In genomic region chrX:53395605-53396298, GRCh38 we compare ENCODE assay signal across 17 cellular contexts. TPM values are rescaled to one million over a fixed set of nuclear protein-coding genes. Genes with fewer than 3 reads are reported as not detected.
DNase-seq lines count a peak whose midpoint lies in the region; ATAC-seq and TF ChIP-seq lines count a peak whose summit lies in the region.
"Had no signal": no experiment of that assay in that cellular context is flagged by ENCODE, and none has a peak within 500 bp of the region (broad histone marks: within the 10 kb centered on the region; RNA-seq: fewer than 3 reads in every experiment).

No MANE protein-coding gene starts in this region.

- no peak for DNase-seq in activated naive CD8-positive, alpha-beta T cell treated with anti-CD3 and anti-CD28 coated beads for 36 hours
- no peak for DNase-seq in central memory CD8-positive, alpha-beta T cell (ENCODE audit: low spot score in 2 of 2)
- DNase-seq in stimulated activated effector memory CD8-positive, alpha-beta T cell treated with anti-CD3 and anti-CD28 coated beads, Interleukin-12 subunit alpha, Interleukin-12 subunit beta, amount 100 ng/mL, for 72 hours (ENCODE audit: low spot score in 2 of 2), result no peak
- DNase-seq in C1 segment of cervical spinal cord (lab: John Stamatoyannopoulos, UW) (no peak), thyroid gland (no peak)
- DNase-seq: BE2C, DMS 273 treated with DMSO at 0.1 percent for 48 hours, H7, NCI-H187 treated with DMSO at 0.1 percent for 48 hours, NCI-H2171, NCI-H446 treated with DMSO at 0.1 percent for 48 hours, NCI-H748 treated with DMSO at 0.1 percent for 48 hours, Right ventricle myocardium superior had no signal

- 97 to 100% methylated on average over 2 of the region's 2 CpGs for WGBS in thyroid gland, 2 donors

- H3K27ac ChIP-seq in thyroid gland, result no peak overlapping the region

- H3K9me3 Mint-ChIP-seq in activated naive CD8-positive, alpha-beta T cell (ENCODE audit: low read depth), result no peaks in the 10 kb centered on the region
- no peaks in the 10 kb centered on the region for H3K9me3 Mint-ChIP-seq in activated naive CD8-positive, alpha-beta T cell treated with anti-CD3 and anti-CD28 coated beads for 36 hours
- no peaks in the 10 kb centered on the region for H3K9me3 Mint-ChIP-seq in central memory CD8-positive, alpha-beta T cell
- no peaks in the 10 kb centered on the region for H3K9me3 Mint-ChIP-seq in stimulated activated effector memory CD8-positive, alpha-beta T cell treated with anti-CD3 and anti-CD28 coated beads, Interleukin-12 subunit alpha, Interleukin-12 subunit beta, amount 100 ng/mL, for 72 hours

- H3K4me1 Mint-ChIP-seq in activated naive CD8-positive, alpha-beta T cell (ENCODE audit: low read depth), result no peaks in the 10 kb centered on the region
- H3K4me1 Mint-ChIP-seq in activated naive CD8-positive, alpha-beta T cell treated with anti-CD3 and anti-CD28 coated beads for 36 hours, result no peaks in the 10 kb centered on the region
- H3K4me1 Mint-ChIP-seq in central memory CD8-positive, alpha-beta T cell, result peaks cover 2% of the 10 kb centered on the region
- H3K4me1 Mint-ChIP-seq in stimulated activated effector memory CD8-positive, alpha-beta T cell treated with anti-CD3 and anti-CD28 coated beads, Interleukin-12 subunit alpha, Interleukin-12 subunit beta, amount 100 ng/mL, for 72 hours, result no peaks in the 10 kb centered on the region

- ATAC-seq in central memory CD8-positive, alpha-beta T cell (replicated peaks; ENCODE audit: extremely low read depth, poor library complexity, severe bottlenecking), result no peak
- no peak for ATAC-seq in stimulated activated effector memory CD8-positive, alpha-beta T cell treated with anti-CD3 and anti-CD28 coated beads, Interleukin-12 subunit alpha, Interleukin-12 subunit beta, amount 100 ng/mL, for 72 hours
- no peak for ATAC-seq in HG02852 (IDR thresholded peaks at IDR 0.05; ENCODE audit: unreplicated experiment)
- ATAC-seq: Panc1 had no signal

- H3K4me1 ChIP-seq in thyroid gland, result no peaks in the 10 kb centered on the region
- H3K4me1 ChIP-seq: BE2C had no signal

- no peaks in the 10 kb centered on the region for H3K36me3 Mint-ChIP-seq in activated naive CD8-positive, alpha-beta T cell
- H3K36me3 Mint-ChIP-seq in activated naive CD8-positive, alpha-beta T cell treated with anti-CD3 and anti-CD28 coated beads for 36 hours, result peaks cover 19% of the 10 kb centered on the region
- peaks cover 44% of the 10 kb centered on the region for H3K36me3 Mint-ChIP-seq in central memory CD8-positive, alpha-beta T cell (ENCODE audit: insufficient read depth)
- peaks cover 96% of the 10 kb centered on the region for H3K36me3 Mint-ChIP-seq in stimulated activated effector memory CD8-positive, alpha-beta T cell treated with anti-CD3 and anti-CD28 coated beads, Interleukin-12 subunit alpha, Interleukin-12 subunit beta, amount 100 ng/mL, for 72 hours

- no peak for TF ChIP-seq CTCF in thyroid gland (IDR thresholded peaks at IDR 0.05)

- intact Hi-C loops in thyroid gland (cut with DNase I), result no loop called here

- no peak overlapping the region for H3K4me3 Mint-ChIP-seq in activated naive CD8-positive, alpha-beta T cell
- H3K4me3 Mint-ChIP-seq in activated naive CD8-positive, alpha-beta T cell treated with anti-CD3 and anti-CD28 coated beads for 36 hours, result no peak overlapping the region
- no peak overlapping the region for H3K4me3 Mint-ChIP-seq in central memory CD8-positive, alpha-beta T cell
- H3K4me3 Mint-ChIP-seq in stimulated activated effector memory CD8-positive, alpha-beta T cell treated with anti-CD3 and anti-CD28 coated beads, Interleukin-12 subunit alpha, Interleukin-12 subunit beta, amount 100 ng/mL, for 72 hours, result no peak overlapping the region

- H3K27me3 ChIP-seq in thyroid gland, result no peaks in the 10 kb centered on the region
- H3K27me3 ChIP-seq: BE2C had no signal

- no peak for TF ChIP-seq POLR2A in thyroid gland (IDR thresholded peaks at IDR 0.05)

- no peak overlapping the region for H3K4me3 ChIP-seq in thyroid gland (replicated peaks in 1 of 3)

- no peaks in the 10 kb centered on the region for H3K27me3 Mint-ChIP-seq in activated naive CD8-positive, alpha-beta T cell
- no peaks in the 10 kb centered on the region for H3K27me3 Mint-ChIP-seq in activated naive CD8-positive, alpha-beta T cell treated with anti-CD3 and anti-CD28 coated beads for 36 hours
- H3K27me3 Mint-ChIP-seq in central memory CD8-positive, alpha-beta T cell, result no peaks in the 10 kb centered on the region

- peaks cover 0 to 45% of the 10 kb centered on the region in 2 donors for H3K36me3 ChIP-seq in thyroid gland

- peak overlapping the region; percentile 10 for H3K27ac Mint-ChIP-seq in activated naive CD8-positive, alpha-beta T cell
- no peak overlapping the region for H3K27ac Mint-ChIP-seq in activated naive CD8-positive, alpha-beta T cell treated with anti-CD3 and anti-CD28 coated beads for 36 hours
- peak overlapping the region; percentile 19 for H3K27ac Mint-ChIP-seq in central memory CD8-positive, alpha-beta T cell (ENCODE audit: low read depth)
- H3K27ac Mint-ChIP-seq in stimulated activated effector memory CD8-positive, alpha-beta T cell treated with anti-CD3 and anti-CD28 coated beads, Interleukin-12 subunit alpha, Interleukin-12 subunit beta, amount 100 ng/mL, for 72 hours, result peak overlapping the region; percentile 50

- no peaks in the 10 kb centered on the region for H3K9me3 ChIP-seq in thyroid gland
- H3K9me3 ChIP-seq: BE2C had no signal

TF ChIP-seq in PFSK-1, 5 proteins besides CTCF, POLR2A, EP300 and RAD21:
- TF ChIP-seq REST (IDR thresholded peaks at IDR 0.05; ENCODE audit: insufficient read depth in 1 of 2, low read depth in 2 of 2, low read length in 2 of 2) (no peak), TAF1 (IDR thresholded peaks at IDR 0.05; ENCODE audit: borderline replicate concordance, insufficient read depth, low read length) (no peak), POLR2AphosphoS5 (IDR thresholded peaks at IDR 0.05; ENCODE audit: low read depth, low read length) (peak; percentile 29; the same call in 1 of the 2 replicates)
TF ChIP-seq in PFSK-1: peak in this region for 1.

RNA-seq across cellular contexts. Expression of gene SMC1A, which starts 26.7 kb away (rescaled TPM):
- total RNA-seq in activated naive CD8-positive, alpha-beta T cell treated with anti-CD3 and anti-CD28 coated beads for 36 hours, result 100 to 1,000 TPM; 154 to 161 TPM
- 77.9 TPM for polyA plus RNA-seq in PFSK-1 (2012; ENCODE audit: insufficient read length, low read depth)
- 10 to 100 TPM; 35.0 to 43.7 (median 36.9) TPM for total RNA-seq in thyroid gland

RNA-seq across cellular contexts. Expression of gene RIBC1, which starts 26.9 kb away (rescaled TPM):
- 1 to 10 TPM; 1.1 TPM for total RNA-seq in activated naive CD8-positive, alpha-beta T cell treated with anti-CD3 and anti-CD28 coated beads for 36 hours
- polyA plus RNA-seq in PFSK-1 (2012; ENCODE audit: insufficient read length, low read depth), result 0.88 TPM
- 1 to 10 TPM; 1.4 to 3.8 (median 3.0) TPM for total RNA-seq in thyroid gland

RNA-seq across cellular contexts. Expression of gene HSD17B10, which starts 38.4 kb away (rescaled TPM):
- total RNA-seq in activated naive CD8-positive, alpha-beta T cell treated with anti-CD3 and anti-CD28 coated beads for 36 hours, result 100 to 1,000 TPM; 135 to 145 TPM
- polyA plus RNA-seq in PFSK-1 (2012; ENCODE audit: insufficient read length, low read depth), result 139 TPM
- total RNA-seq in thyroid gland, result 100 to 1,000 TPM in 2 of 4 donors, 10 to 100 TPM in 2; 88.8 to 122 (median 104) TPM
